Comparison of ENCODE assay signal across 19 cellular contexts in the genomic region with DNA sequence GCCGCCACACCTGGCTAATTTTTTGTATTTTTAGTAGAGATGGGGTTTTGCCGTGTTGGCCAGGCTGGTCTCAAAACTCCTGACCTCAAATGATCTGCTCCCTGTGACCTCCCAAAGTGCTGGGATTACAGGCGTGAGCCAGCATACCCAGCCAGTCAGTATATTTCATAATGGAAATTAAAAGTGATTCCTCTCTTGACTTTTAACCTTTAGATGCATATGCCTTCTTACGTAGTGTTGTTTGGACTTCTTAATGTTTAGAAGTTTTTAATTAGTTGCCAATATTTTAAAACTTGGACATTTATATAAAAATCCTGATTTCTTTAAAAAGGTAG. TPM values are rescaled to one million over a fixed set of nuclear protein-coding genes. Genes with fewer than 3 reads are reported as not detected.
A peak's percentile ranks its signal among the peaks of the same experiment; 100 is the strongest.
DNase-seq lines count a peak whose midpoint lies in the region; ATAC-seq, FAIRE-seq and TF ChIP-seq lines count a peak whose summit lies in the region.
"Had no signal": no experiment of that assay in that cellular context is flagged by ENCODE, and none has a peak within 500 bp of the region (broad histone marks: within the 10 kb centered on the region; RNA-seq: fewer than 3 reads in every experiment).

No MANE protein-coding gene starts in this region.

- peaks cover 72% of the 10 kb centered on the region for H3K79me2 ChIP-seq in HepG2 (ENCODE audit: insufficient read depth, low read length)

- no peak overlapping the region for H2AFZ ChIP-seq in HepG2 (ENCODE audit: low read length)
- H2AFZ ChIP-seq: GM23248 had no signal

- H3K4me1 Mint-ChIP-seq in activated T-helper 17 cell treated with anti-CD3 and anti-CD28 coated beads, Interleukin-2, amount 50 U/mL, for 72 hours: peaks cover 32% of the 10 kb centered on the region
- H3K4me1 Mint-ChIP-seq in type B pancreatic cell (ENCODE audit: unreplicated experiment): peaks cover 24% of the 10 kb centered on the region

- no peak overlapping the region for H3K27ac ChIP-seq in liver (ENCODE audit: low read depth in 1 of 2, low read length in 2 of 2)
- no peak overlapping the region for H3K27ac ChIP-seq in HepG2 (ENCODE audit: extremely low read length, insufficient read depth, low read length)
- H3K27ac ChIP-seq in right lobe of liver: peak overlapping the region in 1 of 3 donors; percentile 12
- H3K27ac ChIP-seq: GM23248 had no signal

- TF ChIP-seq CTCF in liver (IDR thresholded peaks at IDR 0.05; ENCODE audit: low read depth, low read length, missing input control) (no peak), HepG2 (CRISPR knock-in tag; IDR thresholded peaks at IDR 0.05) (no peak), right lobe of liver (IDR thresholded peaks at IDR 0.05) (no peak), type B pancreatic cell (conservative IDR thresholded peaks at IDR 0.05) (no peak)

- H3K36me3 ChIP-seq in liver (ENCODE audit: control insufficient read depth in 4 of 4, insufficient read depth in 3 of 4, low read depth in 1 of 4, low read length in 3 of 4): peaks cover 0 to 1% (median 0%) of the 10 kb centered on the region in 4 donors
- H3K36me3 ChIP-seq in HepG2 (replicated peaks in 1 of 2; ENCODE audit: control insufficient read depth in 1 of 2, insufficient read depth in 2 of 2, low read length in 2 of 2): no peaks in the 10 kb centered on the region
- no peaks in the 10 kb centered on the region for H3K36me3 ChIP-seq in right lobe of liver

- no peak overlapping the region for H3K4me3 Mint-ChIP-seq in activated T-helper 17 cell treated with anti-CD3 and anti-CD28 coated beads, Interleukin-2, amount 50 U/mL, for 72 hours
- H3K4me3 Mint-ChIP-seq in type B pancreatic cell: no peak overlapping the region
- H3K4me3 Mint-ChIP-seq: B cell; CD4-positive, alpha-beta memory T cell had no signal

- no peaks in the 10 kb centered on the region for H3K27me3 ChIP-seq in liver (ENCODE audit: control insufficient read depth in 4 of 4, insufficient read depth in 4 of 4, low read length in 3 of 4)
- no peaks in the 10 kb centered on the region for H3K27me3 ChIP-seq in HepG2 (ENCODE audit: control insufficient read depth in 1 of 2, insufficient read depth in 2 of 2, low read length in 2 of 2)
- no peaks in the 10 kb centered on the region for H3K27me3 ChIP-seq in right lobe of liver

- H4K20me1 ChIP-seq in HepG2 (ENCODE audit: insufficient read depth, low read length): peaks cover 13% of the 10 kb centered on the region; the same call in 1 of the 2 replicates

- in situ Hi-C loops in HepG2 (cut with HindIII; ENCODE audit: extremely low pct_ligation_motif_present, low pct_unique_long_range_greater_than_20kb): no loop called here

- 35% methylated on average over 4 of the region's 4 CpGs for WGBS in liver
- WGBS in HepG2 (ENCODE audit: low lambda C conversion rate): 93% methylated on average over 4 of the region's 4 CpGs
- 13% methylated on average over 3 of the region's 4 CpGs for WGBS in right lobe of liver (ENCODE audit: insufficient coverage, low coverage, low lambda C conversion rate, missing lambda C conversion rate)

- H3K4me2 ChIP-seq in HepG2 (ENCODE audit: low read depth, low read length): no peak overlapping the region

- H3K4me1 ChIP-seq in liver (ENCODE audit: control insufficient read depth in 4 of 4, insufficient read depth in 4 of 4, low read length in 3 of 4) (peaks cover 0 to 11% (median 4%) of the 10 kb centered on the region in 4 donors), HepG2 (ENCODE audit: insufficient read depth, low read length) (peaks cover 30% of the 10 kb centered on the region), right lobe of liver (peaks cover 0 to 30% (median 5%) of the 10 kb centered on the region in 4 donors)

- no peaks in the 10 kb centered on the region for H3K36me3 Mint-ChIP-seq in activated T-helper 17 cell treated with anti-CD3 and anti-CD28 coated beads, Interleukin-2, amount 50 U/mL, for 72 hours (ENCODE audit: low read depth)
- H3K36me3 Mint-ChIP-seq in type B pancreatic cell: no peaks in the 10 kb centered on the region

- DNase-seq in HepG2 (ENCODE audit: low spot score): no peak
- no peak for DNase-seq in right lobe of liver
- no peak for DNase-seq in type B pancreatic cell (ENCODE audit: extremely low spot score, unreplicated experiment)
- no peak for DNase-seq in NCI-H2081 treated with DMSO at 0.1 percent for 48 hours (lab: John Stamatoyannopoulos, UW)
- no peak for DNase-seq in T-helper 2 cell
- no peak for DNase-seq in NCI-H69 (lab: John Stamatoyannopoulos, UW)
- DNase-seq: C1 segment of cervical spinal cord; CD4-positive, alpha-beta memory T cell; DMS153; DMS79 treated with DMSO at 0.1 percent for 48 hours; EL; GM23248; H7 had no signal

- H3K9me3 ChIP-seq in liver (ENCODE audit: control insufficient read depth in 4 of 4, low read length in 3 of 4) (no peaks in the 10 kb centered on the region), HepG2 (ENCODE audit: low read length) (no peaks in the 10 kb centered on the region), right lobe of liver (no peaks in the 10 kb centered on the region)

- FAIRE-seq in HepG2 (lab: Jason Lieb, UNC): no peak
- FAIRE-seq: A204.1, D721Med, G401.6 had no signal

- POLR2A ChIA-PET in HepG2 (lab: Yijun Ruan, JAX): interaction anchor here (0.9 kb wide), 1 partner anchor 204 kb away, joined by 3 read pairs; no protein-coding TSS in a partner anchor

- CTCF ChIA-PET in HepG2 (lab: Yijun Ruan, JAX; ENCODE audit: low intra/inter-chr PET ratio, low total read pairs): no interaction called here

- H3K9me3 Mint-ChIP-seq in activated T-helper 17 cell treated with anti-CD3 and anti-CD28 coated beads, Interleukin-2, amount 50 U/mL, for 72 hours: no peaks in the 10 kb centered on the region
- no peaks in the 10 kb centered on the region for H3K9me3 Mint-ChIP-seq in type B pancreatic cell
- H3K9me3 Mint-ChIP-seq: CD4-positive, alpha-beta memory T cell had no signal

- H3K27me3 Mint-ChIP-seq in activated T-helper 17 cell treated with anti-CD3 and anti-CD28 coated beads, Interleukin-2, amount 50 U/mL, for 72 hours: no peaks in the 10 kb centered on the region
- no peaks in the 10 kb centered on the region for H3K27me3 Mint-ChIP-seq in type B pancreatic cell
- H3K27me3 Mint-ChIP-seq: B cell; CD4-positive, alpha-beta memory T cell had no signal

- TF ChIP-seq RAD21 in liver (IDR thresholded peaks at IDR 0.05): no peak
- TF ChIP-seq RAD21 in HepG2 (CRISPR knock-in tag; IDR thresholded peaks at IDR 0.05): no peak

- BruUV-seq in HepG2 (replicated peaks; lab: Mats Ljungman, UMichigan): no TSS peak

- peak overlapping the region; percentile 70 for H3K27ac Mint-ChIP-seq in activated T-helper 17 cell treated with anti-CD3 and anti-CD28 coated beads, Interleukin-2, amount 50 U/mL, for 72 hours
- H3K27ac Mint-ChIP-seq in type B pancreatic cell: peak overlapping the region; percentile 3
- H3K27ac Mint-ChIP-seq: B cell had no signal

- H3K9ac ChIP-seq in liver (ENCODE audit: low read depth in 1 of 2, low read length in 2 of 2): no peak overlapping the region
- H3K9ac ChIP-seq in HepG2 (ENCODE audit: insufficient read depth, low read depth, low read length): no peak overlapping the region
- H3K9ac ChIP-seq: GM23248 had no signal

- H3K4me3 ChIP-seq in liver (ENCODE audit: low read depth in 1 of 3, low read length in 3 of 3) (no peak overlapping the region), HepG2 (replicated peaks in 1 of 3; ENCODE audit: insufficient read depth in 1 of 3, low read depth in 2 of 3, low read length in 3 of 3) (no peak overlapping the region), right lobe of liver (no peak overlapping the region)
- H3K4me3 ChIP-seq: GM23248 had no signal

- no peak for TF ChIP-seq POLR2A in HepG2 (IDR thresholded peaks at IDR 0.05; ENCODE audit: insufficient read depth in 1 of 2, low read depth in 2 of 2, low read length in 2 of 2)
- no peak for TF ChIP-seq POLR2A in right lobe of liver (IDR thresholded peaks at IDR 0.05)

- ATAC-seq in HepG2: no peak
- ATAC-seq in activated T-helper 17 cell treated with anti-CD3 and anti-CD28 coated beads, Interleukin-2, amount 50 U/mL, for 72 hours (replicated peaks): no peak
- peak; percentile 73 to 84 (median 76) for ATAC-seq in right lobe of liver

- intact Hi-C loops in HepG2 (cut with micrococcal nuclease; ENCODE audit: unreplicated experiment) (no loop called here), right lobe of liver (cut with DNase I) (no loop called here)

- TF ChIP-seq EP300 in HepG2 (IDR thresholded peaks at IDR 0.05; ENCODE audit: low read depth in 2 of 2, low read length in 2 of 2) (no peak), HepG2 (CRISPR knock-in tag; IDR thresholded peaks at IDR 0.05; ENCODE audit: borderline replicate concordance) (no peak)

TF ChIP-seq in liver, 16 proteins besides CTCF, POLR2A, EP300 and RAD21 (continues in another document):
- no peak for TF ChIP-seq JUND (IDR thresholded peaks at IDR 0.05)

TF ChIP-seq in HepG2, 621 proteins besides CTCF, POLR2A, EP300 and RAD21 (continues in another document):
- no peak for TF ChIP-seq CCDC6 (CRISPR knock-in tag; IDR thresholded peaks at IDR 0.05)

RNA-seq across cellular contexts. Expression of gene DENND4C, which starts 22.4 kb away (rescaled TPM):
- total RNA-seq in liver: 10 to 100 TPM; 20.5 to 54.9 TPM
- polyA plus RNA-seq in liver: 1 to 10 TPM; 6.9 to 9.1 TPM
- total RNA-seq in HepG2 (2016; rRNA removed; fragmentation: Illumina TruSeq; extraction: Trizol): 27.2 and 37.8 TPM in 2 replicates
- total RNA-seq in HepG2 (2016; cell fraction: cytosol; rRNA removed; fragmentation: Illumina TruSeq; extraction: Trizol; ENCODE audit: low read depth): 9.8 and 10.5 TPM in 2 replicates
- total RNA-seq in HepG2 (2016; cell fraction: insoluble cytoplasmic fraction; rRNA removed; fragmentation: Illumina TruSeq; extraction: Trizol): 28.0 and 37.6 TPM in 2 replicates
- total RNA-seq in HepG2 (2016; cell fraction: membrane; rRNA removed; fragmentation: Illumina TruSeq; extraction: Trizol): 9.8 and 11.7 TPM in 2 replicates
- total RNA-seq in HepG2 (2016; cell fraction: nucleus; rRNA removed; fragmentation: Illumina TruSeq; extraction: Trizol): 48.3 and 57.3 TPM in 2 replicates
- 18.0 and 19.1 TPM in 2 replicates for polyA plus RNA-seq in HepG2 (2011; rRNA removed)
- polyA plus RNA-seq in HepG2 (2011; cell fraction: cytosol; rRNA removed): 7.4 and 12.2 TPM in 2 replicates
- polyA plus RNA-seq in HepG2 (2011; cell fraction: nucleus; rRNA removed): 14.8 and 19.2 TPM in 2 replicates
- polyA plus RNA-seq in HepG2 (2012): 13.0 and 14.6 TPM in 2 replicates
- polyA plus RNA-seq in HepG2 (2016; cell fraction: cytosol; fragmentation: Illumina TruSeq; extraction: Trizol; ENCODE audit: low read depth): 0.53 and 0.61 TPM in 2 replicates
- 16.1 and 17.3 TPM in 2 replicates for polyA plus RNA-seq in HepG2 (2016; cell fraction: insoluble cytoplasmic fraction; fragmentation: Illumina TruSeq; extraction: Trizol; ENCODE audit: low read depth)
- polyA plus RNA-seq in HepG2 (2016; cell fraction: membrane; fragmentation: Illumina TruSeq; extraction: Trizol; ENCODE audit: low read depth): 1.4 and 2.2 TPM in 2 replicates
- 25.6 and 26.6 TPM in 2 replicates for polyA plus RNA-seq in HepG2 (2016; cell fraction: nucleus; fragmentation: Illumina TruSeq; extraction: Trizol; ENCODE audit: insufficient read depth, low read depth)
- polyA minus RNA-seq in HepG2 (2011; rRNA and poly(A)+ RNA removed; ENCODE audit: low replicate concordance): 16.1 and 17.5 TPM in 2 replicates
- polyA minus RNA-seq in HepG2 (2011; cell fraction: cytosol; rRNA and poly(A)+ RNA removed): 24.1 and 28.7 TPM in 2 replicates
- 136 and 155 TPM in 2 replicates for polyA minus RNA-seq in HepG2 (2011; cell fraction: nucleus; rRNA and poly(A)+ RNA removed)
- 10 to 100 TPM; 18.1 to 22.6 TPM for total RNA-seq in activated T-helper 17 cell treated with anti-CD3 and anti-CD28 coated beads, Interleukin-2, amount 50 U/mL, for 72 hours
- total RNA-seq in right lobe of liver: 10 to 100 TPM; 18.3 to 35.1 (median 21.9) TPM
- 36.6 and 54.1 TPM in 2 replicates for total RNA-seq in type B pancreatic cell (ENCODE audit: low replicate concordance)

Comparison
In these comparisons a context has a peak if more than half of its experiments do, and no peak if none do; other contexts are left out.
1. ATAC-seq: peak in right lobe of liver (4 of 4); none in HepG2 (single experiment) and activated T-helper 17 cell treated with anti-CD3 and anti-CD28 coated beads, Interleukin-2, amount 50 U/mL, for 72 hours (single experiment).